ENCODE assay signal across 1 cellular context in genomic region chr1:154735801-154736163, GRCh38.
TF ChIP-seq lines count a peak whose summit lies in the region.

No MANE protein-coding gene starts in this region.

TF ChIP-seq in IMR-90, 13 proteins besides CTCF, POLR2A, EP300 and RAD21:
- TF ChIP-seq RFX5 (IDR thresholded peaks at IDR 0.05; ENCODE audit: low read depth, low read length), result no peak
- no peak for TF ChIP-seq BHLHE40 (IDR thresholded peaks at IDR 0.05; ENCODE audit: low read depth, low read length)
- TF ChIP-seq ELK1 (IDR thresholded peaks at IDR 0.05; ENCODE audit: borderline replicate concordance, low read depth, low read length), result no peak
- no peak for TF ChIP-seq SMC3 (IDR thresholded peaks at IDR 0.05; ENCODE audit: low read depth, low read length)
- TF ChIP-seq MAZ (IDR thresholded peaks at IDR 0.05; ENCODE audit: borderline replicate concordance, low read depth, low read length), result no peak
- TF ChIP-seq USF2 (IDR thresholded peaks at IDR 0.05; ENCODE audit: low read depth, low read length), result no peak
- TF ChIP-seq CEBPB (IDR thresholded peaks at IDR 0.05; ENCODE audit: low read depth, low read length), result no peak
- no peak for TF ChIP-seq RCOR1 (IDR thresholded peaks at IDR 0.05; ENCODE audit: insufficient replicate concordance, low read length)
- TF ChIP-seq FOS (IDR thresholded peaks at IDR 0.05; ENCODE audit: low read depth, low read length), result no peak
- no peak for TF ChIP-seq MAFK (IDR thresholded peaks at IDR 0.05; ENCODE audit: low read depth, low read length)
- TF ChIP-seq CHD1 (IDR thresholded peaks at IDR 0.05; ENCODE audit: low read depth, low read length), result no peak
- TF ChIP-seq MXI1 (IDR thresholded peaks at IDR 0.05; ENCODE audit: borderline replicate concordance, low read depth, low read length), result no peak
- TF ChIP-seq NFE2L2 (IDR thresholded peaks at IDR 0.05; ENCODE audit: low read depth, low read length), result no peak
